8 cellular contexts compared by ENCODE assay signal in the genomic region with DNA sequence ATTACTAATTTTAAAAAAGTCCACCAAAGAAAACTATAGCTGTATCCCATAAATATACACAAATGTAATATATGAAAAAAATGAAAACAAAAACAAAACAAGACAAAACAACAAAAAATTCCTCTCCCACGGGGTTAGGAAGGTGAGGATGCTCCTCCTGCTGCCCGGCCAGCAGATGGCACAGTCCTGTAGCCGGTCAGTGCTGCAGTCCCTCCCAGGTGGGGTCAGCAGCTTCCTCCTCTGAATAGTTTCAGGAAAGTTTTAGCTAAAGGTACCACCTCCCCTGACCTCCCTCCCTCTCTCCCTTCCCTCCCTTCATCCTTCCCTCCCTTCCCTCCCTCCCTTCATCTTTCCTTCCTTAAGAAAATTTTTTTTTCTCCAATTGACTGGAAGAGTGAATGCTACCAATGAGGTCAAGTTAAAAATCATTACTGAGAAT.
DNase-seq lines count a peak whose midpoint lies in the region; ATAC-seq, FAIRE-seq and TF ChIP-seq lines count a peak whose summit lies in the region.

No MANE protein-coding gene starts in this region.

- H3K4me3 Mint-ChIP-seq in chondrocyte (ENCODE audit: unreplicated experiment) = no peak overlapping the region
- H3K4me3 Mint-ChIP-seq in mesothelial cell of epicardium = no peak overlapping the region

- no peaks in the 10 kb centered on the region for H3K27me3 Mint-ChIP-seq in chondrocyte (ENCODE audit: low read depth)
- no peaks in the 10 kb centered on the region for H3K27me3 Mint-ChIP-seq in mesothelial cell of epicardium (ENCODE audit: low read depth)

- no peaks in the 10 kb centered on the region for H3K9me3 Mint-ChIP-seq in chondrocyte (ENCODE audit: low read depth)
- peaks cover 5% of the 10 kb centered on the region for H3K9me3 Mint-ChIP-seq in mesothelial cell of epicardium

- TF ChIP-seq CTCF in D721Med (IDR thresholded peaks at IDR 0.05; ENCODE audit: insufficient read depth, missing control alignments) (peak; percentile 54), chondrocyte (IDR thresholded peaks at IDR 0.05) (peak; percentile 80), mesothelial cell of epicardium (IDR thresholded peaks at IDR 0.05; ENCODE audit: unreplicated experiment) (no peak)

- no peak for FAIRE-seq in D721Med (lab: Jason Lieb, UNC)

- H3K36me3 ChIP-seq in effector memory CD4-positive, alpha-beta T cell (ENCODE audit: control insufficient read depth, insufficient read depth, low read length) = no peaks in the 10 kb centered on the region

- H3K4me1 Mint-ChIP-seq in chondrocyte (ENCODE audit: low read depth) = peaks cover 67% of the 10 kb centered on the region
- peaks cover 17% of the 10 kb centered on the region for H3K4me1 Mint-ChIP-seq in mesothelial cell of epicardium

- H3K36me3 Mint-ChIP-seq in chondrocyte (ENCODE audit: low read depth) (peaks cover 33% of the 10 kb centered on the region), mesothelial cell of epicardium (peaks cover 13% of the 10 kb centered on the region)

- no peak for DNase-seq in D721Med (ENCODE audit: insufficient read length, low spot score)
- DNase-seq in LHCN-M2 (ENCODE audit: low read depth) = peak; percentile 50
- no peak for DNase-seq in chondrocyte (ENCODE audit: low spot score)
- no peak for DNase-seq in mesothelial cell of epicardium (ENCODE audit: low spot score in 2 of 2, unreplicated experiment in 2 of 2)
- DNase-seq in medulla oblongata (ENCODE audit: extremely low spot score) = no peak
- DNase-seq in NCI-H2227 (lab: John Stamatoyannopoulos, UW; ENCODE audit: unreplicated experiment) = no peak
- no peak for DNase-seq in effector memory CD4-positive, alpha-beta T cell

- no peaks in the 10 kb centered on the region for H3K4me1 ChIP-seq in effector memory CD4-positive, alpha-beta T cell (ENCODE audit: control insufficient read depth, insufficient read depth, low read length, poor library complexity, severe bottlenecking)

- H3K27ac ChIP-seq in effector memory CD4-positive, alpha-beta T cell (ENCODE audit: insufficient read depth, low read length, poor library complexity, severe bottlenecking) = no peak overlapping the region

- H3K27me3 ChIP-seq in effector memory CD4-positive, alpha-beta T cell (replicated peaks; ENCODE audit: control insufficient read depth, insufficient read depth, low read length, poor library complexity, severe bottlenecking) = no peaks in the 10 kb centered on the region

- H3K27ac Mint-ChIP-seq in chondrocyte (ENCODE audit: unreplicated experiment) = peak overlapping the region; percentile 70
- H3K27ac Mint-ChIP-seq in mesothelial cell of epicardium = peak overlapping the region; percentile 25

- ATAC-seq in HG02588 (IDR thresholded peaks at IDR 0.05; ENCODE audit: unreplicated experiment) = no peak

- H3K4me3 ChIP-seq in effector memory CD4-positive, alpha-beta T cell (ENCODE audit: insufficient read depth, low read depth, low read length, poor library complexity, severe bottlenecking) = no peak overlapping the region

- no peaks in the 10 kb centered on the region for H3K9me3 ChIP-seq in effector memory CD4-positive, alpha-beta T cell (ENCODE audit: control insufficient read depth, low read length)
